In genomic region chr20:50464026-50464724, GRCh38 we compare ENCODE assay signal across 8 cellular contexts. TPM values are rescaled to one million over a fixed set of nuclear protein-coding genes. Genes with fewer than 3 reads are reported as not detected.
DNase-seq lines count a peak whose midpoint lies in the region; ATAC-seq, FAIRE-seq and TF ChIP-seq lines count a peak whose summit lies in the region.

No MANE protein-coding gene starts in this region.

- H4K20me1 ChIP-seq in osteoblast (ENCODE audit: insufficient read depth, low read length) = no peaks in the 10 kb centered on the region

- no peaks in the 10 kb centered on the region for H3K79me2 ChIP-seq in osteoblast (ENCODE audit: insufficient read depth, low read length)

- H3K36me3 ChIP-seq in osteoblast (ENCODE audit: insufficient read depth, low read length) (no peaks in the 10 kb centered on the region), uterus (no peaks in the 10 kb centered on the region)

- H2AFZ ChIP-seq in osteoblast (ENCODE audit: low read length) = peak overlapping the region; percentile 76

- H3K4me2 ChIP-seq in osteoblast (ENCODE audit: insufficient read depth, low read length) = peak overlapping the region; percentile 59

- H3K9me3 ChIP-seq in osteoblast (ENCODE audit: low read depth, low read length) = no peaks in the 10 kb centered on the region
- no peaks in the 10 kb centered on the region for H3K9me3 ChIP-seq in uterus

- H3K27me3 ChIP-seq in osteoblast (ENCODE audit: insufficient read depth, low read length) (no peaks in the 10 kb centered on the region), uterus (no peaks in the 10 kb centered on the region)

- peak overlapping the region; percentile 25 for H3K4me3 ChIP-seq in fibroblast of the aortic adventitia (ENCODE audit: low read depth, low read length)
- peak overlapping the region; percentile 0 for H3K4me3 ChIP-seq in osteoblast (ENCODE audit: insufficient read depth, low read length)
- no peak overlapping the region for H3K4me3 ChIP-seq in uterus

- H3K4me1 ChIP-seq in osteoblast (ENCODE audit: insufficient read depth, low read length) (peaks cover 9% of the 10 kb centered on the region), uterus (no peaks in the 10 kb centered on the region)

- TF ChIP-seq CTCF in fibroblast of the aortic adventitia (IDR thresholded peaks at IDR 0.05; ENCODE audit: insufficient read depth, low read length) (peak; percentile 65), osteoblast (IDR thresholded peaks at IDR 0.05; ENCODE audit: extremely low read depth, low read depth, low read length) (peak; percentile 71), uterus (IDR thresholded peaks at IDR 0.05) (peak; percentile 75 to 92 (median 86))

- no peak for TF ChIP-seq POLR2A in uterus (IDR thresholded peaks at IDR 0.05)
- TF ChIP-seq POLR2A in H54 (IDR thresholded peaks at IDR 0.05; ENCODE audit: low read depth, low read length) = no peak

- DNase-seq in EH (ENCODE audit: low read depth) (peak; percentile 63), RCC 7860 (ENCODE audit: low spot score) (peak; percentile 31), fibroblast of the aortic adventitia (ENCODE audit: low read depth) (peak; percentile 66), osteoblast (ENCODE audit: insufficient read length, low spot score, missing footprints) (peak; percentile 92), uterus (peak; percentile 71 to 73), H54 (ENCODE audit: insufficient read length, low spot score) (no peak)
- DNase-seq in activated T-helper 1 cell treated with anti-CD3 and anti-CD28 coated beads, Interleukin-2, amount 50 U/mL, for 16 hours (ENCODE audit: low read depth in 1 of 2, low spot score in 1 of 2) = peak; percentile 28 to 29

- intact Hi-C loops in uterus (cut with DNase I; ENCODE audit: low total_unique reads) = loop anchor here (5.0 kb wide), 1 partner anchor 277 kb away; no protein-coding TSS in a partner anchor

- no peak overlapping the region for H3K27ac ChIP-seq in osteoblast (ENCODE audit: low read depth, low read length)
- no peak overlapping the region for H3K27ac ChIP-seq in uterus

- ATAC-seq in HG03354 (IDR thresholded peaks at IDR 0.05; ENCODE audit: poor library complexity, severe bottlenecking, unreplicated experiment) = peak; percentile 66

- FAIRE-seq in RCC 7860 (lab: Jason Lieb, UNC) (no peak), H54 (lab: Jason Lieb, UNC) (no peak)

RNA-seq across cellular contexts. Expression of gene PTPN1, which starts 46.0 kb away (rescaled TPM):
- total RNA-seq in fibroblast of the aortic adventitia (ENCODE audit: low replicate concordance) (19.9 and 32.4 TPM in 2 replicates), osteoblast (27.4 and 28.6 TPM in 2 replicates), uterus (10 to 100 TPM; 14.1 to 33.9 (median 20.2) TPM)

Comparison
In these comparisons a context has a peak if more than half of its experiments do, and no peak if none do; other contexts are left out.
1. H3K4me3 ChIP-seq: peak in fibroblast of the aortic adventitia (single experiment) and osteoblast (single experiment); none in uterus (0 of 2).
2. Peak in every context shown above with its lines, with median percentiles within 50 percentile points of each other: CTCF ChIP-seq.